In genomic region chr3:197573048-197573767, GRCh38 we compare ENCODE assay signal across 33 cellular contexts.
"Had no signal": no experiment of that assay in that cellular context is flagged by ENCODE, and none has a peak within 500 bp of the region (broad histone marks: within the 10 kb centered on the region; RNA-seq: fewer than 3 reads in every experiment).

No MANE protein-coding gene starts in this region.

- H3K4me2 ChIP-seq: smooth muscle cell had no signal

- H3K27ac ChIP-seq: adrenal gland, body of pancreas, colonic mucosa, left lung, psoas muscle, stomach, thyroid gland, upper lobe of left lung, WERI-Rb-1 had no signal

- H3K27ac Mint-ChIP-seq: activated CD4-positive, alpha-beta T cell treated with anti-CD3 and anti-CD28 coated beads, Interleukin-2, amount 10 ng/mL, durations not matched to agents 7 days and 5 days; activated CD8-positive, alpha-beta memory T cell treated with anti-CD3 and anti-CD28 coated beads, Interleukin-2, amount 10 ng/mL, durations not matched to agents 7 days and 5 days; activated CD8-positive, alpha-beta T cell treated with anti-CD3 and anti-CD28 coated beads for 36 hours; activated naive CD8-positive, alpha-beta T cell treated with anti-CD3 and anti-CD28 coated beads for 36 hours; activated T-cell treated with anti-CD3 and anti-CD28 coated beads, Interleukin-2, amount 50 U/mL, for 72 hours; immature natural killer cell; natural killer cell treated with Interleukin-12 subunit alpha and Interleukin-12 subunit beta and Interleukin-15 and Interleukin-18, amount 100 ng/mL, for 72 hours; stimulated activated memory B cell treated with anti-CD40 and anti-IgM and Interleukin-4, amounts not matched to agents 10 μg/mL and 1 μg/mL and 100 μg/mL, for 72 hours; T-helper 17 cell had no signal

- ATAC-seq: activated CD8-positive, alpha-beta memory T cell treated with anti-CD3 and anti-CD28 coated beads, Interleukin-2, amount 10 ng/mL, durations not matched to agents 7 days and 5 days; activated CD8-positive, alpha-beta T cell treated with anti-CD3 and anti-CD28 coated beads for 36 hours; activated T-cell treated with anti-CD3 and anti-CD28 coated beads, Interleukin-2, amount 50 U/mL, for 72 hours; body of pancreas; left lung; mucosa of descending colon; natural killer cell treated with Interleukin-12 subunit alpha and Interleukin-12 subunit beta and Interleukin-15 and Interleukin-18, amount 100 ng/mL, for 72 hours; psoas muscle; stimulated activated memory B cell treated with anti-CD40 and anti-IgM and Interleukin-4, amounts not matched to agents 10 μg/mL and 1 μg/mL and 100 μg/mL, for 72 hours; T-helper 17 cell had no signal

- H3K9me3 Mint-ChIP-seq: immature natural killer cell; natural killer cell treated with Interleukin-12 subunit alpha and Interleukin-12 subunit beta and Interleukin-15 and Interleukin-18, amount 100 ng/mL, for 72 hours had no signal

- H3K9me3 ChIP-seq: adrenal gland, body of pancreas, colonic mucosa, left lung, mucosa of descending colon, psoas muscle, stomach, thyroid gland, upper lobe of left lung had no signal

- H3K4me1 Mint-ChIP-seq: activated CD8-positive, alpha-beta memory T cell treated with anti-CD3 and anti-CD28 coated beads, Interleukin-2, amount 10 ng/mL, durations not matched to agents 7 days and 5 days; immature natural killer cell; stimulated activated memory B cell treated with anti-CD40 and anti-IgM and Interleukin-4, amounts not matched to agents 10 μg/mL and 1 μg/mL and 100 μg/mL, for 72 hours; T-helper 17 cell had no signal

- H3K4me3 ChIP-seq: adrenal gland, body of pancreas, colonic mucosa, left lung, lung, mucosa of descending colon, psoas muscle, smooth muscle cell, stomach, thyroid gland, upper lobe of left lung had no signal

- DNase-seq: activated CD4-positive, alpha-beta T cell treated with anti-CD3 and anti-CD28 coated beads, Interleukin-2, amount 10 ng/mL, durations not matched to agents 7 days and 5 days; activated CD4-positive, CD25-positive, alpha-beta regulatory T cell treated with anti-CD3 and anti-CD28 coated beads, Interleukin-2, amount 50 U/mL, for 72 hours; activated CD8-positive, alpha-beta memory T cell treated with anti-CD3 and anti-CD28 coated beads, Interleukin-2, amount 10 ng/mL, durations not matched to agents 7 days and 5 days; activated CD8-positive, alpha-beta T cell treated with anti-CD3 and anti-CD28 coated beads for 36 hours; activated naive CD4-positive, alpha-beta T cell treated with Interleukin-2 at 50 U/mL for 16 hours; activated naive CD8-positive, alpha-beta T cell treated with anti-CD3 and anti-CD28 coated beads for 36 hours; activated T-cell treated with anti-CD3 and anti-CD28 coated beads for 4 hours; activated T-cell treated with anti-CD3 and anti-CD28 coated beads, Interleukin-2, amount 50 U/mL, for 72 hours; adrenal gland; aorta; body of pancreas; cerebellar nuclear complex; colonic mucosa; effector CD8-positive, alpha-beta T cell; hippocampal formation; immature natural killer cell; left lung; mucosa of descending colon; psoas muscle; stimulated activated CD4-positive, alpha-beta T cell treated with anti-CD3 and anti-CD28 coated beads, Interleukin-1b, Interleukin-23, amount 100 ng/mL, for 48 hours; stimulated activated CD4-positive, alpha-beta T cell treated with anti-CD3 and anti-CD28 coated beads, Interleukin-4, amount 100 ng/mL, for 4 hours; stimulated activated CD8-positive, alpha-beta memory T cell treated with anti-CD3 and anti-CD28 coated beads, Interleukin-4, amount 100 ng/mL, for 48 hours; stomach; T-helper 17 cell; T1000; thyroid gland; upper lobe of left lung; WERI-Rb-1 had no signal

- H3K4me1 ChIP-seq: adrenal gland, body of pancreas, colonic mucosa, left lung, psoas muscle, stomach, thyroid gland, upper lobe of left lung had no signal

- H3K36me3 ChIP-seq: adrenal gland, colonic mucosa, left lung, thyroid gland, WERI-Rb-1 had no signal

- H3K27me3 ChIP-seq: adrenal gland, body of pancreas, colonic mucosa, left lung, thyroid gland, upper lobe of left lung had no signal

- FAIRE-seq: frontal cortex had no signal

- H3K4me3 Mint-ChIP-seq: activated CD4-positive, alpha-beta T cell treated with anti-CD3 and anti-CD28 coated beads, Interleukin-2, amount 10 ng/mL, durations not matched to agents 7 days and 5 days; activated CD8-positive, alpha-beta memory T cell treated with anti-CD3 and anti-CD28 coated beads, Interleukin-2, amount 10 ng/mL, durations not matched to agents 7 days and 5 days; activated CD8-positive, alpha-beta T cell treated with anti-CD3 and anti-CD28 coated beads for 36 hours; activated naive CD8-positive, alpha-beta T cell treated with anti-CD3 and anti-CD28 coated beads for 36 hours; activated T-cell treated with anti-CD3 and anti-CD28 coated beads, Interleukin-2, amount 50 U/mL, for 72 hours; immature natural killer cell; natural killer cell treated with Interleukin-12 subunit alpha and Interleukin-12 subunit beta and Interleukin-15 and Interleukin-18, amount 100 ng/mL, for 72 hours; stimulated activated memory B cell treated with anti-CD40 and anti-IgM and Interleukin-4, amounts not matched to agents 10 μg/mL and 1 μg/mL and 100 μg/mL, for 72 hours; T-helper 17 cell had no signal
